8 cellular contexts compared by ENCODE assay signal in the genomic region with DNA sequence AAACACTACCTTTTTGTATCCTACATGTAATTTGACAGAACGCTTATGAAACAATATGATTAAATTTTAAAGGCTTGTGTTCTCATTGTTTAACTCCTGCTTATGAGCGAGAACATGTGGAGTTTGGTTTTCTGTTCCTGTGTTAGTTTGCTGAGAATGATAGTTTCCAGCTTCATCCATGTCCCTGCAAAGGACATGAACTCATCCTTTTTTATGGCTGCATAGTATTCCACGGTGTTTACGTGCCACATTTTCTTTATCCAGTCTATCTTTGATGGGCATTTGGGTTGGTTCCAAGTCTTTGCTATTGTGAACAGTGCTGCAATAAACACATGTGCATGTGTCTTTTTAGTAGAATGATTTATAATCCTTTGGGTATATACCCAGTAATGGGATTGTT. TPM values are rescaled to one million over a fixed set of nuclear protein-coding genes. Genes with fewer than 3 reads are reported as not detected.
"Had no signal": no experiment of that assay in that cellular context is flagged by ENCODE, and none has a peak within 500 bp of the region (broad histone marks: within the 10 kb centered on the region; RNA-seq: fewer than 3 reads in every experiment).

No MANE protein-coding gene starts in this region.

RNA-seq across cellular contexts. Expression of gene CPED1, which starts 16.5 kb away (rescaled TPM):
- total RNA-seq: activated naive CD4-positive, alpha-beta T cell treated with anti-CD3 and anti-CD28 coated beads for 36 hours; activated naive CD4-positive, alpha-beta T cell treated with anti-CD3 and anti-CD28 coated beads, Interleukin-2, amount 50 U/mL, for 72 hours; activated naive CD8-positive, alpha-beta T cell treated with anti-CD3 and anti-CD28 coated beads for 36 hours; activated naive CD8-positive, alpha-beta T cell treated with anti-CD3 and anti-CD28 coated beads, Interleukin-2, amount 10 ng/mL, durations not matched to agents 7 days and 5 days; activated T-cell treated with anti-CD3 and anti-CD28 coated beads, Interleukin-2, amount 50 U/mL, for 72 hours; activated T-helper 1 cell treated with anti-CD3 and anti-CD28 coated beads, Interleukin-12 subunit alpha, Interleukin-12 subunit beta, Interleukin-2, Interleukin-4 antibody, amounts not matched to agents 30 ng/mL and 10 ng/mL and 1 ng/mL, durations not matched to agents 14 hours and 24 hours and 36 hours; activated T-helper 17 cell treated with anti-CD3 and anti-CD28 coated beads, Interleukin-2, amount 50 U/mL, for 72 hours; activated T-helper 2 cell treated with anti-CD3 and anti-CD28 coated beads, Interferon-gamma antibody, Interleukin-2, Interleukin-4, amounts not matched to agents 10 μg/mL and 5 μg/mL and 100 μg/mL, durations not matched to agents 14 hours and 24 hours and 36 hours had no signal
